In genomic region chr6:158879180-158879579, GRCh38 we compare ENCODE assay signal across 14 cellular contexts.
DNase-seq lines count a peak whose midpoint lies in the region; ATAC-seq and TF ChIP-seq lines count a peak whose summit lies in the region.
"Had no signal": no experiment of that assay in that cellular context is flagged by ENCODE, and none has a peak within 500 bp of the region (broad histone marks: within the 10 kb centered on the region; RNA-seq: fewer than 3 reads in every experiment).

No MANE protein-coding gene starts in this region.

- 81% methylated on average over 5 of the region's 5 CpGs for WGBS in HUES64
- WGBS in right lobe of liver (ENCODE audit: insufficient coverage, low coverage, low lambda C conversion rate, missing lambda C conversion rate) = 82% methylated on average over 5 of the region's 5 CpGs

- peak overlapping the region; percentile 75 for H3K4me3 Mint-ChIP-seq in activated T-helper 17 cell treated with anti-CD3 and anti-CD28 coated beads, Interleukin-2, amount 50 U/mL, for 72 hours
- no peak overlapping the region for H3K4me3 Mint-ChIP-seq in neural progenitor cell
- H3K4me3 Mint-ChIP-seq: CD4-positive, alpha-beta T cell; T-helper 17 cell had no signal

- DNase-seq in EL (peak; percentile 50), neural progenitor cell (ENCODE audit: low spot score) (no peak), right atrium auricular region (ENCODE audit: low spot score) (no peak), medulla oblongata (ENCODE audit: extremely low spot score) (no peak), right lobe of liver (no peak)
- DNase-seq: CD4-positive, alpha-beta T cell; erythroblast; NCI-H774; T-helper 17 cell; tibial artery had no signal

- TF ChIP-seq CTCF in neural progenitor cell (IDR thresholded peaks at IDR 0.05) (no peak), right atrium auricular region (IDR thresholded peaks at IDR 0.05) (no peak), right lobe of liver (IDR thresholded peaks at IDR 0.05) (no peak)

- peak overlapping the region; percentile 32 for H2AFZ ChIP-seq in neural progenitor cell (replicated peaks)

- no peak overlapping the region for H3K4me3 ChIP-seq in HUES64 (ENCODE audit: low read length)
- H3K4me3 ChIP-seq in neural progenitor cell = no peak overlapping the region
- no peak overlapping the region for H3K4me3 ChIP-seq in right atrium auricular region
- H3K4me3 ChIP-seq in right lobe of liver = no peak overlapping the region
- H3K4me3 ChIP-seq: lung, tibial artery had no signal

- no peaks in the 10 kb centered on the region for H3K27me3 Mint-ChIP-seq in activated T-helper 17 cell treated with anti-CD3 and anti-CD28 coated beads, Interleukin-2, amount 50 U/mL, for 72 hours
- peaks cover 2% of the 10 kb centered on the region for H3K27me3 Mint-ChIP-seq in neural progenitor cell (ENCODE audit: insufficient read depth, low read depth)
- H3K27me3 Mint-ChIP-seq: CD4-positive, alpha-beta T cell; T-helper 17 cell had no signal

- H3K27me3 ChIP-seq in HUES64 (ENCODE audit: insufficient read depth, low read length) (no peaks in the 10 kb centered on the region), neural progenitor cell (no peaks in the 10 kb centered on the region), right atrium auricular region (no peaks in the 10 kb centered on the region), right lobe of liver (no peaks in the 10 kb centered on the region)

- TF ChIP-seq POLR2A in right lobe of liver (IDR thresholded peaks at IDR 0.05) = no peak

- H3K79me2 ChIP-seq in neural progenitor cell (ENCODE audit: low read depth) = no peaks in the 10 kb centered on the region

- H3K9ac ChIP-seq in HUES64 (ENCODE audit: low read depth, low read length) (0 out of 2 replicates have a peak overlapping the region, but pooled peaks have one; percentile 38), neural progenitor cell (no peak overlapping the region)

- peaks cover 12% of the 10 kb centered on the region for H3K4me1 ChIP-seq in HUES64 (ENCODE audit: insufficient read depth, low read length)
- H3K4me1 ChIP-seq in neural progenitor cell = no peaks in the 10 kb centered on the region
- no peaks in the 10 kb centered on the region for H3K4me1 ChIP-seq in right atrium auricular region
- no peaks in the 10 kb centered on the region for H3K4me1 ChIP-seq in right lobe of liver
- H3K4me1 ChIP-seq: tibial artery had no signal

- peak overlapping the region; percentile 91 for H3K27ac Mint-ChIP-seq in activated T-helper 17 cell treated with anti-CD3 and anti-CD28 coated beads, Interleukin-2, amount 50 U/mL, for 72 hours
- H3K27ac Mint-ChIP-seq in neural progenitor cell = no peak overlapping the region
- H3K27ac Mint-ChIP-seq: CD4-positive, alpha-beta T cell; T-helper 17 cell had no signal

- no peaks in the 10 kb centered on the region for H3K9me3 Mint-ChIP-seq in activated T-helper 17 cell treated with anti-CD3 and anti-CD28 coated beads, Interleukin-2, amount 50 U/mL, for 72 hours
- peaks cover 23% of the 10 kb centered on the region for H3K9me3 Mint-ChIP-seq in neural progenitor cell

- H3K36me3 Mint-ChIP-seq in activated T-helper 17 cell treated with anti-CD3 and anti-CD28 coated beads, Interleukin-2, amount 50 U/mL, for 72 hours (ENCODE audit: low read depth) = peaks cover 7% of the 10 kb centered on the region
- peaks cover 2% of the 10 kb centered on the region for H3K36me3 Mint-ChIP-seq in neural progenitor cell

- H4K20me1 ChIP-seq in neural progenitor cell (ENCODE audit: low read depth) = no peaks in the 10 kb centered on the region

- peak overlapping the region; percentile 71; the same call in 1 of the 2 replicates for H3K27ac ChIP-seq in HUES64 (ENCODE audit: low read depth, low read length)
- no peak overlapping the region for H3K27ac ChIP-seq in neural progenitor cell
- H3K27ac ChIP-seq in right atrium auricular region = no peak overlapping the region
- no peak overlapping the region for H3K27ac ChIP-seq in right lobe of liver
- H3K27ac ChIP-seq: tibial artery had no signal

- H3K9me3 ChIP-seq in HUES64 (ENCODE audit: insufficient read depth, low read depth, low read length) = no peaks in the 10 kb centered on the region
- H3K9me3 ChIP-seq in neural progenitor cell (ENCODE audit: low read depth) = no peaks in the 10 kb centered on the region
- peaks cover 0 to 9% of the 10 kb centered on the region in 2 donors for H3K9me3 ChIP-seq in right atrium auricular region
- no peaks in the 10 kb centered on the region for H3K9me3 ChIP-seq in right lobe of liver

- H3K4me2 ChIP-seq in neural progenitor cell = no peak overlapping the region

- H3K36me3 ChIP-seq in HUES64 (ENCODE audit: insufficient read depth, low read length) = no peaks in the 10 kb centered on the region
- no peaks in the 10 kb centered on the region for H3K36me3 ChIP-seq in neural progenitor cell
- no peaks in the 10 kb centered on the region for H3K36me3 ChIP-seq in right atrium auricular region
- no peaks in the 10 kb centered on the region for H3K36me3 ChIP-seq in right lobe of liver
- H3K36me3 ChIP-seq: tibial artery had no signal

- peaks cover 19% of the 10 kb centered on the region for H3K4me1 Mint-ChIP-seq in activated T-helper 17 cell treated with anti-CD3 and anti-CD28 coated beads, Interleukin-2, amount 50 U/mL, for 72 hours
- no peaks in the 10 kb centered on the region for H3K4me1 Mint-ChIP-seq in neural progenitor cell

- peak; percentile 98 for ATAC-seq in activated T-helper 17 cell treated with anti-CD3 and anti-CD28 coated beads, Interleukin-2, amount 50 U/mL, for 72 hours (replicated peaks)
- ATAC-seq in HG03571 (IDR thresholded peaks at IDR 0.05; ENCODE audit: unreplicated experiment) (no peak), right lobe of liver (no peak)
- ATAC-seq: T-helper 17 cell had no signal

- intact Hi-C loops in right lobe of liver (cut with DNase I) = no loop called here

- no peaks in the 10 kb centered on the region for H3F3A ChIP-seq in neural progenitor cell (ENCODE audit: low read depth)
